Comparison of ENCODE assay signal across 1 cellular context in the genomic region with DNA sequence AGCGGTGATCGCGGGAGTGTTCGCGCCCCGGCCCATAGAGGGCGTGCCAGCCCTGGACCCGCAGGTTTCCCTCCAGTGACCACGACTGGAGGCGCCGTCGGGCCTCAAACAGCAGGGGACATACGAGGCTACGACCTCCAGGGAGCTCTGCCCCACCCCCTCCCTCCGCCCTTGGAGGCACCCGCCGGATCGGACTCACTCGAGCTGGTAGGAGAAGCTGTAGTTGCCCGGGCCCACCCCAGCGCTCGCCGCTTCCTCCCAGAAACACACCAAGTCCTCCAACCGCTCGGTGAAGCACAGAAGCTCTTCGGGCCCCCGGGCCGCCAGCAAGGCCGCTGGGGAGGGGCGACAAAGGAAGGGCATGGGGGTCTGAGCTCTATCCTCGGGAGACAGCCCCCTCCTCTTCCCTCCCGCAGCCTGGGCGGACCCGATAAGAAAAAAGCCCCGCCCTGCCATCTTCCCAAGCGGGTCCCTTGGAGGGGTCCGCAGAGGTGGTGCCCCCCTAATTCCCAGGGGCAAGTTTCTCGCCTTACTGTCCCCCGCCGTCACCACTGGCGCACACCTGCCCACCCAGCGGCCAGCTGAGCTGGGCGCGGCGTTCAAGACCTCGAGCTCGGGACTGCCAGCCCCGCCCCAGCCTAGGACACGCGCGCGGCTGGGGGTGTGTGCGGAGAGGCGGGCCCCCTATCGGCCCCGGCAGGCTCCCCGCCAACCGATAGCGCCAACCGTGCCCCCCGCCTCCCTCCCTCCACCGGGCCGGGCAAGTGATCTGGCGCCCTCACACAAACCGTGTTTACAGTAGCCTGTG.
TF ChIP-seq lines count a peak whose summit lies in the region.

No MANE protein-coding gene starts in this region.

TF ChIP-seq in K562, 482 proteins besides CTCF, POLR2A, EP300 and RAD21 (continued from another document and continues in another):
- TF ChIP-seq, protein P1, sequence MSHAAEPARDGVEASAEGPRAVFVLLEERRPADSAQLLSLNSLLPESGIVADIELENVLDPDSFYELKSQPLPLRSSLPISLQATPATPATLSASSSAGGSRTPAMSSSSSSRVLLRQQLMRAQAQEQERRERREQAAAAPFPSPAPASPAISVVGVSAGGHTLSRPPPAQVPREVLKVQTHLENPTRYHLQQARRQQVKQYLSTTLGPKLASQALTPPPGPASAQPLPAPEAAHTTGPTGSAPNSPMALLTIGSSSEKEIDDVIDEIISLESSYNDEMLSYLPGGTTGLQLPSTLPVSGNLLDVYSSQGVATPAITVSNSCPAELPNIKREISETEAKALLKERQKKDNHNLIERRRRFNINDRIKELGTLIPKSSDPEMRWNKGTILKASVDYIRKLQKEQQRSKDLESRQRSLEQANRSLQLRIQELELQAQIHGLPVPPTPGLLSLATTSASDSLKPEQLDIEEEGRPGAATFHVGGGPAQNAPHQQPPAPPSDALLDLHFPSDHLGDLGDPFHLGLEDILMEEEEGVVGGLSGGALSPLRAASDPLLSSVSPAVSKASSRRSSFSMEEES (CRISPR knock-in tag; IDR thresholded peaks at IDR 0.05): no peak
- no peak for TF ChIP-seq PCBP2 (IDR thresholded peaks at IDR 0.05; ENCODE audit: low read depth, low read length, poor library complexity, severe bottlenecking)
- peak; percentile 82 for TF ChIP-seq NKRF (IDR thresholded peaks at IDR 0.05; ENCODE audit: borderline replicate concordance)
- TF ChIP-seq NFIC (IDR thresholded peaks at IDR 0.05): peak; percentile 61
- TF ChIP-seq FOXM1 (IDR thresholded peaks at IDR 0.05; ENCODE audit: low read depth): no peak
- TF ChIP-seq FOXM1 (CRISPR knock-in tag; IDR thresholded peaks at IDR 0.05; ENCODE audit: low read depth): no peak
- TF ChIP-seq NR0B1 (IDR thresholded peaks at IDR 0.05; ENCODE audit: partially characterized antibody): no peak
- no peak for TF ChIP-seq NFRKB (IDR thresholded peaks at IDR 0.05; ENCODE audit: low read depth)
- peak; percentile 35 for TF ChIP-seq CHD4 (IDR thresholded peaks at IDR 0.05; ENCODE audit: insufficient read depth, insufficient replicate concordance, low read depth, low read length, poor library complexity, severe bottlenecking)
- TF ChIP-seq, protein P2, sequence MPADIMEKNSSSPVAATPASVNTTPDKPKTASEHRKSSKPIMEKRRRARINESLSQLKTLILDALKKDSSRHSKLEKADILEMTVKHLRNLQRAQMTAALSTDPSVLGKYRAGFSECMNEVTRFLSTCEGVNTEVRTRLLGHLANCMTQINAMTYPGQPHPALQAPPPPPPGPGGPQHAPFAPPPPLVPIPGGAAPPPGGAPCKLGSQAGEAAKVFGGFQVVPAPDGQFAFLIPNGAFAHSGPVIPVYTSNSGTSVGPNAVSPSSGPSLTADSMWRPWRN (IDR thresholded peaks at IDR 0.05; ENCODE audit: low read depth): peak; percentile 76; the same call in 1 of the 2 replicates
- no peak for TF ChIP-seq SREBF2 (CRISPR knock-in tag; IDR thresholded peaks at IDR 0.05)
- no peak for TF ChIP-seq MTF1 (CRISPR knock-in tag; IDR thresholded peaks at IDR 0.05; ENCODE audit: borderline replicate concordance)
- TF ChIP-seq POLR2AphosphoS5 (IDR thresholded peaks at IDR 0.05; ENCODE audit: control insufficient read depth, insufficient read depth, low read depth, low read length): 0 out of 2 replicates have a peak, but pooled peaks have one; percentile 15
- peak; percentile 91 for TF ChIP-seq ZBTB33 (CRISPR knock-in tag; IDR thresholded peaks at IDR 0.05)
- TF ChIP-seq, protein P3, sequence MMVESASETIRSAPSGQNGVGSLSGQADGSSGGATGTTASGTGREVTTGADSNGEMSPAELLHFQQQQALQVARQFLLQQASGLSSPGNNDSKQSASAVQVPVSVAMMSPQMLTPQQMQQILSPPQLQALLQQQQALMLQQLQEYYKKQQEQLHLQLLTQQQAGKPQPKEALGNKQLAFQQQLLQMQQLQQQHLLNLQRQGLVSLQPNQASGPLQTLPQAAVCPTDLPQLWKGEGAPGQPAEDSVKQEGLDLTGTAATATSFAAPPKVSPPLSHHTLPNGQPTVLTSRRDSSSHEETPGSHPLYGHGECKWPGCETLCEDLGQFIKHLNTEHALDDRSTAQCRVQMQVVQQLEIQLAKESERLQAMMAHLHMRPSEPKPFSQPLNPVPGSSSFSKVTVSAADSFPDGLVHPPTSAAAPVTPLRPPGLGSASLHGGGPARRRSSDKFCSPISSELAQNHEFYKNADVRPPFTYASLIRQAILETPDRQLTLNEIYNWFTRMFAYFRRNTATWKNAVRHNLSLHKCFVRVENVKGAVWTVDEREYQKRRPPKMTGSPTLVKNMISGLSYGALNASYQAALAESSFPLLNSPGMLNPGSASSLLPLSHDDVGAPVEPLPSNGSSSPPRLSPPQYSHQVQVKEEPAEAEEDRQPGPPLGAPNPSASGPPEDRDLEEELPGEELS (CRISPR knock-in tag; IDR thresholded peaks at IDR 0.05; ENCODE audit: borderline replicate concordance): no peak
- TF ChIP-seq, protein P4, sequence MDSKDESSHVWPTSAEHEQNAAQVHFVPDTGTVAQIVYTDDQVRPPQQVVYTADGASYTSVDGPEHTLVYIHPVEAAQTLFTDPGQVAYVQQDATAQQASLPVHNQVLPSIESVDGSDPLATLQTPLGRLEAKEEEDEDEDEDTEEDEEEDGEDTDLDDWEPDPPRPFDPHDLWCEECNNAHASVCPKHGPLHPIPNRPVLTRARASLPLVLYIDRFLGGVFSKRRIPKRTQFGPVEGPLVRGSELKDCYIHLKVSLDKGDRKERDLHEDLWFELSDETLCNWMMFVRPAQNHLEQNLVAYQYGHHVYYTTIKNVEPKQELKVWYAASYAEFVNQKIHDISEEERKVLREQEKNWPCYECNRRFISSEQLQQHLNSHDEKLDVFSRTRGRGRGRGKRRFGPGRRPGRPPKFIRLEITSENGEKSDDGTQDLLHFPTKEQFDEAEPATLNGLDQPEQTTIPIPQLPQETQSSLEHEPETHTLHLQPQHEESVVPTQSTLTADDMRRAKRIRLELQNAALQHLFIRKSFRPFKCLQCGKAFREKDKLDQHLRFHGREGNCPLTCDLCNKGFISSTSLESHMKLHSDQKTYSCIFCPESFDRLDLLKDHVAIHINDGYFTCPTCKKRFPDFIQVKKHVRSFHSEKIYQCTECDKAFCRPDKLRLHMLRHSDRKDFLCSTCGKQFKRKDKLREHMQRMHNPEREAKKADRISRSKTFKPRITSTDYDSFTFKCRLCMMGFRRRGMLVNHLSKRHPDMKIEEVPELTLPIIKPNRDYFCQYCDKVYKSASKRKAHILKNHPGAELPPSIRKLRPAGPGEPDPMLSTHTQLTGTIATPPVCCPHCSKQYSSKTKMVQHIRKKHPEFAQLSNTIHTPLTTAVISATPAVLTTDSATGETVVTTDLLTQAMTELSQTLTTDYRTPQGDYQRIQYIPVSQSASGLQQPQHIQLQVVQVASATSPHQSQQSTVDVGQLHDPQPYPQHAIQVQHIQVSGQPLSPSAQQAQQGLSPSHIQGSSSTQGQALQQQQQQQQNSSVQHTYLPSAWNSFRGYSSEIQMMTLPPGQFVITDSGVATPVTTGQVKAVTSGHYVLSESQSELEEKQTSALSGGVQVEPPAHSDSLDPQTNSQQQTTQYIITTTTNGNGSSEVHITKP (IDR thresholded peaks at IDR 0.05; ENCODE audit: partially characterized antibody): peak; percentile 27
- no peak for TF ChIP-seq SMAD2 (IDR thresholded peaks at IDR 0.05; ENCODE audit: low read depth, low read length)
- peak; percentile 94 to 96 for TF ChIP-seq E2F6 (IDR thresholded peaks at IDR 0.05; ENCODE audit: borderline replicate concordance in 1 of 2, extremely low read depth in 1 of 2, insufficient read depth in 1 of 2, insufficient read length in 1 of 2, low read depth in 1 of 2, low read length in 1 of 2, poor library complexity in 1 of 2, severe bottlenecking in 1 of 2)
- TF ChIP-seq SMARCC2 (IDR thresholded peaks at IDR 0.05; ENCODE audit: low read depth): no peak
- peak; percentile 5 for TF ChIP-seq TAF1 (IDR thresholded peaks at IDR 0.05; ENCODE audit: control insufficient read depth, extremely low read depth, insufficient read depth, low read length, severe bottlenecking)
- peak in 2 of 3 experiments; percentile 8 to 59 for TF ChIP-seq YY1 (IDR thresholded peaks at IDR 0.05; ENCODE audit: borderline replicate concordance in 1 of 3, control insufficient read depth in 1 of 3, extremely low read depth in 1 of 3, insufficient read depth in 3 of 3, insufficient read length in 1 of 3, insufficient replicate concordance in 2 of 3, low read depth in 1 of 3, low read length in 2 of 3)
- peak; percentile 45; the same call in 1 of the 2 replicates for TF ChIP-seq TCF15 (CRISPR knock-in tag; IDR thresholded peaks at IDR 0.05)
- TF ChIP-seq HMG20A (CRISPR knock-in tag; conservative IDR thresholded peaks at IDR 0.05): no peak
- TF ChIP-seq CBX3 (IDR thresholded peaks at IDR 0.05; ENCODE audit: borderline replicate concordance in 1 of 2, low read length in 2 of 2): peak in 1 of 2 experiments; percentile 47; a peak in 1 of 3 replicates
- TF ChIP-seq MTA3 (IDR thresholded peaks at IDR 0.05; ENCODE audit: borderline replicate concordance): peak; percentile 87; the same call in 1 of the 2 replicates
- TF ChIP-seq, protein P5, sequence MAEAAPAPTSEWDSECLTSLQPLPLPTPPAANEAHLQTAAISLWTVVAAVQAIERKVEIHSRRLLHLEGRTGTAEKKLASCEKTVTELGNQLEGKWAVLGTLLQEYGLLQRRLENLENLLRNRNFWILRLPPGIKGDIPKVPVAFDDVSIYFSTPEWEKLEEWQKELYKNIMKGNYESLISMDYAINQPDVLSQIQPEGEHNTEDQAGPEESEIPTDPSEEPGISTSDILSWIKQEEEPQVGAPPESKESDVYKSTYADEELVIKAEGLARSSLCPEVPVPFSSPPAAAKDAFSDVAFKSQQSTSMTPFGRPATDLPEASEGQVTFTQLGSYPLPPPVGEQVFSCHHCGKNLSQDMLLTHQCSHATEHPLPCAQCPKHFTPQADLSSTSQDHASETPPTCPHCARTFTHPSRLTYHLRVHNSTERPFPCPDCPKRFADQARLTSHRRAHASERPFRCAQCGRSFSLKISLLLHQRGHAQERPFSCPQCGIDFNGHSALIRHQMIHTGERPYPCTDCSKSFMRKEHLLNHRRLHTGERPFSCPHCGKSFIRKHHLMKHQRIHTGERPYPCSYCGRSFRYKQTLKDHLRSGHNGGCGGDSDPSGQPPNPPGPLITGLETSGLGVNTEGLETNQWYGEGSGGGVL (CRISPR knock-in tag; IDR thresholded peaks at IDR 0.05): no peak
- no peak for TF ChIP-seq ZNF124 (CRISPR knock-in tag; IDR thresholded peaks at IDR 0.05)
- peak; percentile 70; the same call in 1 of the 2 replicates for TF ChIP-seq SMAD4 (CRISPR knock-in tag; conservative IDR thresholded peaks at IDR 0.05)
- no peak for TF ChIP-seq BRCA1 (IDR thresholded peaks at IDR 0.05)
- no peak for TF ChIP-seq BRCA1 (CRISPR knock-in tag; IDR thresholded peaks at IDR 0.05)
- TF ChIP-seq SOX6 (IDR thresholded peaks at IDR 0.05): peak; percentile 28; the same call in 1 of the 2 replicates
- 0 out of 2 replicates have a peak, but pooled peaks have one; percentile 20 for TF ChIP-seq SMARCE1 (IDR thresholded peaks at IDR 0.05)
- no peak for TF ChIP-seq THRB (CRISPR knock-in tag; conservative IDR thresholded peaks at IDR 0.05)
- TF ChIP-seq ZKSCAN8 (CRISPR knock-in tag; IDR thresholded peaks at IDR 0.05): no peak
- peak; percentile 80 for TF ChIP-seq CREM (IDR thresholded peaks at IDR 0.05; ENCODE audit: low read depth)
